In the genomic region with DNA sequence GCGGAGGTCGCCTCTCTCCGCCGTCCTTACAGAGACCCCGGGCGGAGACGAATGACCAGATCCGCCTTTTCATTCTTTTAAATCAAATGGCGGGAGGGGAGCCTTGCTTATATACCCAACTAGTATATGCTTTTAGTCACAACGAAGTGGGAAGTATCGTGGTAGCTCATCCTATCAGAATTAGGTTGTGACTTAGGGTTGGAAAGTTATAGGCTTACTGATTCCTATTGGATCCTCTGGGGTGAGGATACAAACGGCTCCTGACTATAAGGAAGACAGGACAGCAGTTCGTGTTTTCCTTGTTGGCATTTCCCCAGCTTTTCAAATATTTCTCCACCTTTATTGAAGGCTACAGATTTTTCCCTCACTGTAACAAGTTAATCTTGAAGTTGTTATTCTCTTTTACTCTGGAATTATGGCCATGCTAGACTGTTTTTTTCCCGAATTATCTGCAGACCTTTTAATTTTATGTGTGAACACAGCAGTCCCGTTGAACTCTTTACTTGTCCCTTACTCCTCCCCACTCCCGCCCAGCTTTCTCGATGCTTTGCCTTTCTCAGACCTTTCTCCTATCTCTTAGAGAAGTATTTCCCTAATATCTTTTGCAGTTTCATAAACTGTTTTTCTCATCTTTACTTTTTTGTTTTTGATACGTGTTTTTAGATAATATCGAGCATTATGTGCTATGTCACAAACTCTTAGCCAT, we compare ENCODE assay signal across 1 cellular context.
TF ChIP-seq lines count a peak whose summit lies in the region.

No MANE protein-coding gene starts in this region.

TF ChIP-seq in H1, 55 proteins besides CTCF, POLR2A, EP300 and RAD21:
- 0 out of 2 replicates have a peak, but pooled peaks have one; percentile 28 for TF ChIP-seq RBBP5 (IDR thresholded peaks at IDR 0.05; ENCODE audit: borderline replicate concordance, low read depth, low read length)
- TF ChIP-seq GABPA (IDR thresholded peaks at IDR 0.05; ENCODE audit: borderline replicate concordance, insufficient read depth, low read length) = no peak
